Comparison of ENCODE assay signal across 39 cellular contexts in genomic region chr18:47032945-47033344, GRCh38. TPM values are rescaled to one million over a fixed set of nuclear protein-coding genes. Genes with fewer than 3 reads are reported as not detected.
"Had no signal": no experiment of that assay in that cellular context is flagged by ENCODE, and none has a peak within 500 bp of the region (broad histone marks: within the 10 kb centered on the region; RNA-seq: fewer than 3 reads in every experiment).

No MANE protein-coding gene starts in this region.

- H3K4me1 Mint-ChIP-seq: activated CD4-positive, alpha-beta memory T cell treated with anti-CD3 and anti-CD28 coated beads, Interleukin-2, amount 10 ng/mL, durations not matched to agents 7 days and 5 days; activated CD4-positive, alpha-beta T cell treated with anti-CD3 and anti-CD28 coated beads for 36 hours; activated CD4-positive, alpha-beta T cell treated with anti-CD3 and anti-CD28 coated beads, Interleukin-2, amount 10 ng/mL, durations not matched to agents 7 days and 5 days; activated CD8-positive, alpha-beta memory T cell treated with anti-CD3 and anti-CD28 coated beads, Interleukin-2, amount 10 ng/mL, durations not matched to agents 7 days and 5 days; activated naive CD4-positive, alpha-beta T cell treated with anti-CD3 and anti-CD28 coated beads, Interleukin-2, amount 10 ng/mL, durations not matched to agents 7 days and 5 days; activated naive CD4-positive, alpha-beta T cell treated with anti-CD3 and anti-CD28 coated beads, Interleukin-2, amount 50 U/mL, for 24 hours; activated naive CD8-positive, alpha-beta T cell treated with anti-CD3 and anti-CD28 coated beads, Interleukin-2, amount 10 ng/mL, durations not matched to agents 7 days and 5 days; activated naive CD8-positive, alpha-beta T cell treated with anti-CD3 and anti-CD28 coated beads, Interleukin-2, amount 50 U/mL, for 24 hours; central memory CD8-positive, alpha-beta T cell; T-helper 17 cell had no signal

- H3K4me3 Mint-ChIP-seq: activated CD4-positive, alpha-beta memory T cell treated with anti-CD3 and anti-CD28 coated beads, Interleukin-2, amount 10 ng/mL, durations not matched to agents 7 days and 5 days; activated CD4-positive, alpha-beta T cell treated with anti-CD3 and anti-CD28 coated beads for 36 hours; activated CD4-positive, alpha-beta T cell treated with anti-CD3 and anti-CD28 coated beads, Interleukin-2, amount 10 ng/mL, durations not matched to agents 7 days and 5 days; activated CD8-positive, alpha-beta memory T cell treated with anti-CD3 and anti-CD28 coated beads, Interleukin-2, amount 10 ng/mL, durations not matched to agents 7 days and 5 days; activated CD8-positive, alpha-beta T cell treated with anti-CD3 and anti-CD28 coated beads, Interleukin-2, amount 10 ng/mL, durations not matched to agents 7 days and 5 days; activated naive CD4-positive, alpha-beta T cell treated with anti-CD3 and anti-CD28 coated beads, Interleukin-2, amount 10 ng/mL, durations not matched to agents 7 days and 5 days; activated naive CD4-positive, alpha-beta T cell treated with anti-CD3 and anti-CD28 coated beads, Interleukin-2, amount 50 U/mL, for 24 hours; activated naive CD8-positive, alpha-beta T cell; activated naive CD8-positive, alpha-beta T cell treated with anti-CD3 and anti-CD28 coated beads, Interleukin-2, amount 10 ng/mL, durations not matched to agents 7 days and 5 days; activated naive CD8-positive, alpha-beta T cell treated with anti-CD3 and anti-CD28 coated beads, Interleukin-2, amount 50 U/mL, for 24 hours; activated T-cell treated with anti-CD3 and anti-CD28 coated beads, Interleukin-2, amount 50 U/mL, for 24 hours; brain; central memory CD8-positive, alpha-beta T cell; T-helper 17 cell had no signal

- H3K36me3 ChIP-seq: ascending aorta, cardiac muscle cell had no signal

- H3K4me1 ChIP-seq: ascending aorta had no signal

- H3K27ac ChIP-seq: ascending aorta, cardiac muscle cell, VCaP had no signal

- H3K9me3 Mint-ChIP-seq: activated CD4-positive, alpha-beta memory T cell treated with anti-CD3 and anti-CD28 coated beads, Interleukin-2, amount 10 ng/mL, durations not matched to agents 7 days and 5 days; activated naive CD4-positive, alpha-beta T cell treated with anti-CD3 and anti-CD28 coated beads, Interleukin-2, amount 10 ng/mL, durations not matched to agents 7 days and 5 days; activated naive CD4-positive, alpha-beta T cell treated with anti-CD3 and anti-CD28 coated beads, Interleukin-2, amount 50 U/mL, for 24 hours; activated naive CD8-positive, alpha-beta T cell treated with anti-CD3 and anti-CD28 coated beads, Interleukin-2, amount 10 ng/mL, durations not matched to agents 7 days and 5 days; central memory CD8-positive, alpha-beta T cell had no signal

- FAIRE-seq: bronchial epithelial cell, TTC549 had no signal

- H3K27me3 ChIP-seq: ascending aorta, cardiac muscle cell had no signal

- H3K4me3 ChIP-seq: ascending aorta, cardiac muscle cell had no signal

- H3K36me3 Mint-ChIP-seq: activated CD8-positive, alpha-beta memory T cell treated with anti-CD3 and anti-CD28 coated beads, Interleukin-2, amount 10 ng/mL, durations not matched to agents 7 days and 5 days; activated naive CD4-positive, alpha-beta T cell treated with anti-CD3 and anti-CD28 coated beads, Interleukin-2, amount 10 ng/mL, durations not matched to agents 7 days and 5 days; activated naive CD8-positive, alpha-beta T cell treated with anti-CD3 and anti-CD28 coated beads, Interleukin-2, amount 10 ng/mL, durations not matched to agents 7 days and 5 days had no signal

- H3K27ac Mint-ChIP-seq: activated CD4-positive, alpha-beta memory T cell treated with anti-CD3 and anti-CD28 coated beads, Interleukin-2, amount 10 ng/mL, durations not matched to agents 7 days and 5 days; activated CD4-positive, alpha-beta T cell treated with anti-CD3 and anti-CD28 coated beads for 36 hours; activated CD4-positive, alpha-beta T cell treated with anti-CD3 and anti-CD28 coated beads, Interleukin-2, amount 10 ng/mL, durations not matched to agents 7 days and 5 days; activated CD8-positive, alpha-beta memory T cell treated with anti-CD3 and anti-CD28 coated beads, Interleukin-2, amount 10 ng/mL, durations not matched to agents 7 days and 5 days; activated CD8-positive, alpha-beta T cell treated with anti-CD3 and anti-CD28 coated beads, Interleukin-2, amount 10 ng/mL, durations not matched to agents 7 days and 5 days; activated naive CD4-positive, alpha-beta T cell treated with anti-CD3 and anti-CD28 coated beads, Interleukin-2, amount 10 ng/mL, durations not matched to agents 7 days and 5 days; activated naive CD4-positive, alpha-beta T cell treated with anti-CD3 and anti-CD28 coated beads, Interleukin-2, amount 50 U/mL, for 24 hours; activated naive CD8-positive, alpha-beta T cell; activated naive CD8-positive, alpha-beta T cell treated with anti-CD3 and anti-CD28 coated beads, Interleukin-2, amount 10 ng/mL, durations not matched to agents 7 days and 5 days; activated naive CD8-positive, alpha-beta T cell treated with anti-CD3 and anti-CD28 coated beads, Interleukin-2, amount 50 U/mL, for 24 hours; activated T-cell treated with anti-CD3 and anti-CD28 coated beads, Interleukin-2, amount 50 U/mL, for 24 hours; activated T-helper 2 cell treated with anti-CD3 and anti-CD28 coated beads, Interferon-gamma antibody, Interleukin-2, Interleukin-4, amounts not matched to agents 10 μg/mL and 5 μg/mL and 100 μg/mL, durations not matched to agents 14 hours and 24 hours and 36 hours; brain; T-helper 17 cell had no signal

- H3K27me3 Mint-ChIP-seq: activated CD4-positive, alpha-beta T cell treated with anti-CD3 and anti-CD28 coated beads, Interleukin-2, amount 10 ng/mL, durations not matched to agents 7 days and 5 days; activated naive CD4-positive, alpha-beta T cell treated with anti-CD3 and anti-CD28 coated beads, Interleukin-2, amount 10 ng/mL, durations not matched to agents 7 days and 5 days; activated naive CD8-positive, alpha-beta T cell; activated naive CD8-positive, alpha-beta T cell treated with anti-CD3 and anti-CD28 coated beads, Interleukin-2, amount 50 U/mL, for 24 hours; brain; T-helper 17 cell had no signal

- DNase-seq: activated CD4-positive, alpha-beta memory T cell treated with anti-CD3 and anti-CD28 coated beads, Interleukin-2, amount 10 ng/mL, durations not matched to agents 7 days and 5 days; activated CD4-positive, alpha-beta T cell treated with anti-CD3 and anti-CD28 coated beads for 1 hour; activated CD4-positive, alpha-beta T cell treated with anti-CD3 and anti-CD28 coated beads for 36 hours; activated CD4-positive, alpha-beta T cell treated with anti-CD3 and anti-CD28 coated beads for 48 hours; activated CD4-positive, alpha-beta T cell treated with anti-CD3 and anti-CD28 coated beads, Interleukin-2, amount 10 ng/mL, durations not matched to agents 7 days and 5 days; activated CD4-positive, alpha-beta T cell treated with anti-CD3 and anti-CD28 coated beads, Interleukin-2, amount 50 U/mL, for 48 hours; activated CD4-positive, CD25-positive, alpha-beta regulatory T cell; activated CD8-positive, alpha-beta memory T cell treated with anti-CD3 and anti-CD28 coated beads for 24 hours; activated CD8-positive, alpha-beta memory T cell treated with anti-CD3 and anti-CD28 coated beads, Interleukin-2, amount 10 ng/mL, durations not matched to agents 7 days and 5 days; activated CD8-positive, alpha-beta memory T cell treated with anti-CD3 and anti-CD28 coated beads, Interleukin-2, amount 50 U/mL, for 48 hours; activated CD8-positive, alpha-beta T cell treated with anti-CD3 and anti-CD28 coated beads, Interleukin-2, amount 10 ng/mL, durations not matched to agents 7 days and 5 days; activated effector memory CD4-positive, alpha-beta T cell treated with Interleukin-2 at 50 U/mL for 16 hours; activated gamma-delta T cell; activated naive CD4-positive, alpha-beta T cell treated with anti-CD3 and anti-CD28 coated beads, Interleukin-2, amount 10 ng/mL, durations not matched to agents 7 days and 5 days; activated naive CD4-positive, alpha-beta T cell treated with Interleukin-2 at 50 U/mL for 16 hours; activated naive CD8-positive, alpha-beta T cell treated with anti-CD3 and anti-CD28 coated beads, Interleukin-2, amount 10 ng/mL, durations not matched to agents 7 days and 5 days; activated naive CD8-positive, alpha-beta T cell treated with anti-CD3 and anti-CD28 coated beads, Interleukin-2, amount 50 U/mL, for 24 hours; activated T-cell treated with anti-CD3 and anti-CD28 coated beads, Interleukin-2, amount 50 U/mL, for 24 hours; activated T-cell treated with anti-CD3 and anti-CD28 coated beads, Interleukin-2, amount 50 U/mL, for 48 hours; amygdala; anterior cingulate cortex; caudate nucleus; cerebellar nuclear complex; T-helper 17 cell; T-helper 9 cell had no signal

RNA-seq across cellular contexts. Expression of gene ELOA2, which starts 2.5 kb away (rescaled TPM):
- total RNA-seq: activated CD4-positive, alpha-beta memory T cell treated with anti-CD3 and anti-CD28 coated beads, Interleukin-2, amount 10 ng/mL, durations not matched to agents 7 days and 5 days; activated CD4-positive, alpha-beta T cell treated with anti-CD3 and anti-CD28 coated beads for 36 hours; activated CD4-positive, alpha-beta T cell treated with anti-CD3 and anti-CD28 coated beads, Interleukin-2, amount 10 ng/mL, durations not matched to agents 7 days and 5 days; activated CD8-positive, alpha-beta memory T cell treated with anti-CD3 and anti-CD28 coated beads, Interleukin-2, amount 10 ng/mL, durations not matched to agents 7 days and 5 days; activated CD8-positive, alpha-beta T cell treated with anti-CD3 and anti-CD28 coated beads, Interleukin-2, amount 10 ng/mL, durations not matched to agents 7 days and 5 days; activated naive CD8-positive, alpha-beta T cell treated with anti-CD3 and anti-CD28 coated beads, Interleukin-2, amount 10 ng/mL, durations not matched to agents 7 days and 5 days; activated T-helper 2 cell treated with anti-CD3 and anti-CD28 coated beads, Interferon-gamma antibody, Interleukin-2, Interleukin-4, amounts not matched to agents 10 μg/mL and 5 μg/mL and 100 μg/mL, durations not matched to agents 14 hours and 24 hours and 36 hours; ascending aorta; bronchial epithelial cell; cardiac muscle cell; chondrocyte; T-helper 1 cell treated with Interleukin-12 subunit alpha and Interleukin-12 subunit beta and Interleukin-4 antibody, amounts not matched to agents 30 ng/mL and 1 ng/mL, for 36 hours; T-helper 17 cell; T-helper 2 cell treated with Interferon-gamma antibody and Interleukin-4, amounts not matched to agents 100 ng/mL and 5 ng/mL, for 36 hours had no signal
- polyA plus RNA-seq: adipose tissue had no signal
